ENCODE assay signal across 28 cellular contexts in genomic region chr3:75075158-75075557, GRCh38.
"Had no signal": no experiment of that assay in that cellular context is flagged by ENCODE, and none has a peak within 500 bp of the region (broad histone marks: within the 10 kb centered on the region; RNA-seq: fewer than 3 reads in every experiment).

No MANE protein-coding gene starts in this region.

- ATAC-seq: effector memory CD8-positive, alpha-beta T cell; esophagus mucosa; foreskin keratinocyte; gastrocnemius medialis; gastroesophageal sphincter; heart left ventricle; heart right ventricle had no signal

- H3K4me3 ChIP-seq: colonic mucosa, coronary artery, dorsolateral prefrontal cortex, esophagus muscularis mucosa, esophagus squamous epithelium, gastrocnemius medialis, gastroesophageal sphincter, heart left ventricle, heart right ventricle had no signal

- H3K4me1 ChIP-seq: colonic mucosa, esophagus muscularis mucosa, esophagus squamous epithelium, foreskin keratinocyte, gastrocnemius medialis, gastroesophageal sphincter, heart left ventricle, heart right ventricle had no signal

- H3K36me3 ChIP-seq: colonic mucosa, esophagus muscularis mucosa, esophagus squamous epithelium, gastrocnemius medialis, gastroesophageal sphincter, heart left ventricle, heart right ventricle had no signal

- H3K27me3 ChIP-seq: colonic mucosa, dorsolateral prefrontal cortex, esophagus muscularis mucosa, esophagus squamous epithelium, foreskin keratinocyte, gastrocnemius medialis, gastroesophageal sphincter, heart left ventricle, heart right ventricle had no signal

- H3K9me3 ChIP-seq: colonic mucosa, gastrocnemius medialis, gastroesophageal sphincter had no signal

- FAIRE-seq: colon, endometrium, endothelial cell of umbilical vein, frontal cortex had no signal

- DNase-seq: colonic mucosa; cortex of kidney; dermis blood vessel endothelial cell; dorsolateral prefrontal cortex; effector CD4-positive, alpha-beta T cell; effector CD8-positive, alpha-beta T cell; effector memory CD4-positive, alpha-beta T cell; effector memory CD8-positive, alpha-beta T cell; endodermal cell; erythroblast; esophagus squamous epithelium; foreskin fibroblast; foreskin keratinocyte; foreskin melanocyte; gastrocnemius medialis; glutamatergic neuron; head of caudate nucleus; heart left ventricle; heart right ventricle had no signal

- H3K27ac ChIP-seq: colonic mucosa, coronary artery, dorsolateral prefrontal cortex, epithelial cell of prostate, esophagus muscularis mucosa, esophagus squamous epithelium, foreskin keratinocyte, gastrocnemius medialis, gastroesophageal sphincter, heart left ventricle, heart right ventricle had no signal
